In genomic region chr3:111351334-111351733, GRCh38 we compare ENCODE assay signal across 30 cellular contexts.
DNase-seq lines count a peak whose midpoint lies in the region; ATAC-seq, FAIRE-seq and TF ChIP-seq lines count a peak whose summit lies in the region.
"Had no signal": no experiment of that assay in that cellular context is flagged by ENCODE, and none has a peak within 500 bp of the region (broad histone marks: within the 10 kb centered on the region; RNA-seq: fewer than 3 reads in every experiment).

No MANE protein-coding gene starts in this region.

- CTCF ChIA-PET in HCT116 (lab: Charles Lee), result no interaction called here

- H2AFZ ChIP-seq in HCT116 (ENCODE audit: low read depth, low read length, poor library complexity, severe bottlenecking), result no peak overlapping the region

- intact Hi-C loops in HCT116 (cut with micrococcal nuclease), result no loop called here

- ATAC-seq in HCT116, result no peak
- no peak for ATAC-seq in GM19452 (IDR thresholded peaks at IDR 0.05; ENCODE audit: unreplicated experiment)
- ATAC-seq: pancreas, right cardiac atrium had no signal

- POLR2A ChIA-PET in HCT116 (lab: Charles Lee), result no interaction called here

- no peaks in the 10 kb centered on the region for H3K9me3 ChIP-seq in HCT116 (ENCODE audit: control insufficient read depth in 1 of 2, insufficient read depth in 1 of 2, low read depth in 1 of 2, low read length in 2 of 2)
- H3K9me3 ChIP-seq: pancreas, thoracic aorta had no signal

- DNase-seq in HCT116 (ENCODE audit: low read depth, low spot score), result no peak
- peak; percentile 12 for DNase-seq in RPMI7951 (ENCODE audit: low read depth)
- peak; percentile 19 for DNase-seq in bronchial epithelial cell (ENCODE audit: low read depth)
- peak; percentile 1 for DNase-seq in occipital lobe (lab: John Stamatoyannopoulos, UW)
- no peak for DNase-seq in GDM1 (lab: John Stamatoyannopoulos, UW)
- DNase-seq in NCI-H774 (lab: John Stamatoyannopoulos, UW), result no peak
- DNase-seq in epidermal melanocyte (ENCODE audit: insufficient read length, low spot score), result no peak
- DNase-seq: activated CD4-positive, alpha-beta T cell treated with anti-CD3 and anti-CD28 coated beads, Interleukin-2, amount 10 ng/mL, durations not matched to agents 7 days and 5 days; activated naive CD4-positive, alpha-beta T cell treated with Interleukin-2 at 50 U/mL for 16 hours; activated T-cell treated with anti-CD3 and anti-CD28 coated beads, Interleukin-2, amount 50 U/mL, for 48 hours; cerebellar nuclear complex; COR-L47; foreskin melanocyte; HFFc6; KG1; left ventricle myocardium inferior; midbrain; NCI-H146; NCI-H2171 treated with DMSO at 0.1 percent for 48 hours; NCI-H526 treated with DMSO at 0.1 percent for 48 hours; pancreas; right cardiac atrium; stimulated activated CD4-positive, alpha-beta T cell treated with anti-CD3 and anti-CD28 coated beads, Interleukin-12 subunit alpha, Interleukin-12 subunit beta, amount 100 ng/mL, for 4 hours; stimulated activated CD4-positive, alpha-beta T cell treated with anti-CD3 and anti-CD28 coated beads, Interleukin-4, amount 100 ng/mL, for 4 hours; stimulated activated naive CD4-positive, alpha-beta T cell treated with Interleukin-2 at 50 U/mL for 16 hours; T-helper 9 cell had no signal

- H3K4me3 ChIP-seq in HCT116 (replicated peaks in 1 of 2; ENCODE audit: low read depth in 1 of 2, low read length in 2 of 2), result no peak overlapping the region
- no peak overlapping the region for H3K4me3 ChIP-seq in bronchial epithelial cell (ENCODE audit: low read depth, low read length)
- H3K4me3 ChIP-seq: BLaER1 treated with 17β-estradiol and CSF1 and Interleukin-3, amounts not matched to agents 10 nM and 100 nM; left ventricle myocardium inferior; pancreas; thoracic aorta had no signal

- H3K4me1 ChIP-seq in HCT116 (ENCODE audit: control insufficient read depth in 1 of 2, insufficient read depth in 2 of 2, low read length in 2 of 2), result no peaks in the 10 kb centered on the region
- H3K4me1 ChIP-seq: BLaER1 treated with 17β-estradiol and CSF1 and Interleukin-3, amounts not matched to agents 10 nM and 100 nM; left ventricle myocardium inferior; pancreas had no signal

- no peak for TF ChIP-seq POLR2A in HCT116 (IDR thresholded peaks at IDR 0.05; ENCODE audit: borderline replicate concordance, extremely low read depth, insufficient read depth, insufficient read length)

- TF ChIP-seq RAD21 in HCT116 (IDR thresholded peaks at IDR 0.05; ENCODE audit: low read depth), result no peak

- FAIRE-seq in bronchial epithelial cell (lab: Jason Lieb, UNC), result peak; percentile 82
- FAIRE-seq: GM12892, pancreas had no signal

- H3K27ac ChIP-seq in HCT116 (ENCODE audit: low read depth, low read length), result no peak overlapping the region
- H3K27ac ChIP-seq: BLaER1 treated with 17β-estradiol and CSF1 and Interleukin-3, amounts not matched to agents 10 nM and 100 nM; left ventricle myocardium inferior; pancreas; thoracic aorta had no signal

- H3K36me3 ChIP-seq in HCT116 (ENCODE audit: control insufficient read depth in 1 of 2, insufficient read depth in 2 of 2, low read length in 2 of 2) (no peaks in the 10 kb centered on the region), bronchial epithelial cell (ENCODE audit: control insufficient read depth, insufficient read depth, low read length) (no peaks in the 10 kb centered on the region)
- H3K36me3 ChIP-seq: BLaER1 treated with 17β-estradiol and CSF1 and Interleukin-3, amounts not matched to agents 10 nM and 100 nM; left ventricle myocardium inferior; pancreas; thoracic aorta had no signal

- TF ChIP-seq CTCF in HCT116 (IDR thresholded peaks at IDR 0.05 in 2 of 3, conservative IDR thresholded peaks at IDR 0.05 in 1 of 3; ENCODE audit: borderline replicate concordance in 1 of 3, insufficient read depth in 1 of 3, low read depth in 2 of 3, low read length in 2 of 3) (no peak), bronchial epithelial cell (IDR thresholded peaks at IDR 0.05; ENCODE audit: insufficient read depth, low read length, severe bottlenecking) (no peak)

- no peak overlapping the region for H3K4me2 ChIP-seq in HCT116 (ENCODE audit: low read length)
- H3K4me2 ChIP-seq: BLaER1 treated with 17β-estradiol and CSF1 and Interleukin-3, amounts not matched to agents 10 nM and 100 nM had no signal

- H3K27me3 ChIP-seq in HCT116 (ENCODE audit: insufficient read depth, low read length), result no peaks in the 10 kb centered on the region
- H3K27me3 ChIP-seq in bronchial epithelial cell (ENCODE audit: control insufficient read depth, insufficient read depth, low read length), result no peaks in the 10 kb centered on the region
- H3K27me3 ChIP-seq: BLaER1 treated with 17β-estradiol and CSF1 and Interleukin-3, amounts not matched to agents 10 nM and 100 nM; pancreas had no signal

- BruUV-seq in HCT116 (replicated peaks; lab: Mats Ljungman, UMichigan), result no TSS peak

- no peak overlapping the region for H3K9ac ChIP-seq in HCT116 (ENCODE audit: low read length)
- H3K9ac ChIP-seq: BLaER1 treated with 17β-estradiol and CSF1 and Interleukin-3, amounts not matched to agents 10 nM and 100 nM had no signal

- no peaks in the 10 kb centered on the region for H4K20me1 ChIP-seq in HCT116 (ENCODE audit: insufficient read depth)
- H4K20me1 ChIP-seq: BLaER1 treated with 17β-estradiol and CSF1 and Interleukin-3, amounts not matched to agents 10 nM and 100 nM had no signal

- RAD21 ChIA-PET in HCT116 (lab: Charles Lee; ENCODE audit: low non-redundant PET in 1 of 2, low total read pairs in 2 of 2, uncharacterized antibody in 2 of 2, unreplicated experiment in 2 of 2), result no interaction called here

- no peaks in the 10 kb centered on the region for H3K9me2 ChIP-seq in HCT116 (ENCODE audit: insufficient read depth)

- H3K79me2 ChIP-seq in HCT116 (ENCODE audit: insufficient read depth, low read length), result no peaks in the 10 kb centered on the region

TF ChIP-seq in HCT116, 20 proteins besides CTCF, POLR2A, EP300 and RAD21:
- TF ChIP-seq REST (IDR thresholded peaks at IDR 0.05; ENCODE audit: low read depth), result peak; percentile 46
- TF ChIP-seq EZH2phosphoT487 (IDR thresholded peaks at IDR 0.05; ENCODE audit: borderline replicate concordance), result no peak

Comparison
In these comparisons a context has a peak if more than half of its experiments do, and no peak if none do; other contexts are left out.
1. DNase-seq: peak in RPMI7951 (single experiment), bronchial epithelial cell (single experiment) and occipital lobe (single experiment); none in HCT116 (single experiment), GDM1 (single experiment), NCI-H774 (single experiment) and epidermal melanocyte (single experiment).